ENCODE assay signal across 1 cellular context in genomic region chr2:215451012-215451756, GRCh38.
TF ChIP-seq lines count a peak whose summit lies in the region.

No MANE protein-coding gene starts in this region.

TF ChIP-seq in HepG2, 621 proteins besides CTCF, POLR2A, EP300 and RAD21:
- no peak for TF ChIP-seq RCOR2 (CRISPR knock-in tag; IDR thresholded peaks at IDR 0.05)
- no peak for TF ChIP-seq PHB2 (IDR thresholded peaks at IDR 0.05; ENCODE audit: partially characterized antibody)
- no peak for TF ChIP-seq ZFP36 (IDR thresholded peaks at IDR 0.05; ENCODE audit: borderline replicate concordance, low read depth, low read length, partially characterized antibody)
- TF ChIP-seq TARDBP (CRISPR knock-in tag; IDR thresholded peaks at IDR 0.05): no peak
- peak; percentile 83 for TF ChIP-seq CEBPB (IDR thresholded peaks at IDR 0.05; ENCODE audit: borderline replicate concordance, low read depth, low read length)
- no peak for TF ChIP-seq SKI (IDR thresholded peaks at IDR 0.05; ENCODE audit: partially characterized antibody)
- no peak for TF ChIP-seq SIX4 (CRISPR knock-in tag; IDR thresholded peaks at IDR 0.05)
- peak; percentile 73 for TF ChIP-seq MAFF (IDR thresholded peaks at IDR 0.05; ENCODE audit: low read depth, low read length)
- no peak for TF ChIP-seq ZNF772 (CRISPR knock-in tag; IDR thresholded peaks at IDR 0.05)
- TF ChIP-seq BHLHE40 (IDR thresholded peaks at IDR 0.05; ENCODE audit: low read length): no peak
- TF ChIP-seq MAFK (conservative IDR thresholded peaks at IDR 0.05 in 1 of 2, IDR thresholded peaks at IDR 0.05 in 1 of 2; ENCODE audit: low read length in 2 of 2): peak; percentile 73 to 77
- no peak for TF ChIP-seq RORA (CRISPR knock-in tag; IDR thresholded peaks at IDR 0.05)
- no peak for TF ChIP-seq ETV6 (CRISPR knock-in tag; conservative IDR thresholded peaks at IDR 0.05)
- TF ChIP-seq ARHGAP35 (CRISPR knock-in tag; IDR thresholded peaks at IDR 0.05; ENCODE audit: borderline replicate concordance): no peak
- peak; percentile 34; the same call in 1 of the 2 replicates for TF ChIP-seq MNT (IDR thresholded peaks at IDR 0.05)
- TF ChIP-seq CREB1 (IDR thresholded peaks at IDR 0.05): no peak
- no peak for TF ChIP-seq CREB1 (CRISPR knock-in tag; IDR thresholded peaks at IDR 0.05)
